In the genomic region with DNA sequence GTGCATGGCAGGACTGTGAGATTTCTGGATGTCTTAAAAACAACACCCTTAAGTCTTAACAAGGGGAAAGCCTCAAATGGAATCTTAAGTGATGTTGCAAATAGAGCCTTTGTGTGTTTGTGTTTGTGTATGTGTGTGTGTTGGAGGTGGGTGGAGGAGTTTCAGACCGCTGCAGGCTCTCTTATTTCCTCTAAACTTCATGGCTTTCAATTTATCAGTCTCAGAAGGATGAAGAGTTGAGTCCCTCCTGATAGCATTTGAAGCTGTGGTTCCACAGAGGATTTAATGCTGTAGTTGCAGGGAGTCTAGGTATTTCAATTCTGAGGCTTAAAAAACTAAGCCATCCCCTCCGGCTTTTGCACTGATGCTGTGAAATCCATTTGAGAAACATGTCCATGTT, we compare ENCODE assay signal across 1 cellular context.
TF ChIP-seq lines count a peak whose summit lies in the region.

No MANE protein-coding gene starts in this region.

TF ChIP-seq in WTC11, 78 proteins besides CTCF, POLR2A, EP300 and RAD21 (continued from another document):
- TF ChIP-seq, protein P1, sequence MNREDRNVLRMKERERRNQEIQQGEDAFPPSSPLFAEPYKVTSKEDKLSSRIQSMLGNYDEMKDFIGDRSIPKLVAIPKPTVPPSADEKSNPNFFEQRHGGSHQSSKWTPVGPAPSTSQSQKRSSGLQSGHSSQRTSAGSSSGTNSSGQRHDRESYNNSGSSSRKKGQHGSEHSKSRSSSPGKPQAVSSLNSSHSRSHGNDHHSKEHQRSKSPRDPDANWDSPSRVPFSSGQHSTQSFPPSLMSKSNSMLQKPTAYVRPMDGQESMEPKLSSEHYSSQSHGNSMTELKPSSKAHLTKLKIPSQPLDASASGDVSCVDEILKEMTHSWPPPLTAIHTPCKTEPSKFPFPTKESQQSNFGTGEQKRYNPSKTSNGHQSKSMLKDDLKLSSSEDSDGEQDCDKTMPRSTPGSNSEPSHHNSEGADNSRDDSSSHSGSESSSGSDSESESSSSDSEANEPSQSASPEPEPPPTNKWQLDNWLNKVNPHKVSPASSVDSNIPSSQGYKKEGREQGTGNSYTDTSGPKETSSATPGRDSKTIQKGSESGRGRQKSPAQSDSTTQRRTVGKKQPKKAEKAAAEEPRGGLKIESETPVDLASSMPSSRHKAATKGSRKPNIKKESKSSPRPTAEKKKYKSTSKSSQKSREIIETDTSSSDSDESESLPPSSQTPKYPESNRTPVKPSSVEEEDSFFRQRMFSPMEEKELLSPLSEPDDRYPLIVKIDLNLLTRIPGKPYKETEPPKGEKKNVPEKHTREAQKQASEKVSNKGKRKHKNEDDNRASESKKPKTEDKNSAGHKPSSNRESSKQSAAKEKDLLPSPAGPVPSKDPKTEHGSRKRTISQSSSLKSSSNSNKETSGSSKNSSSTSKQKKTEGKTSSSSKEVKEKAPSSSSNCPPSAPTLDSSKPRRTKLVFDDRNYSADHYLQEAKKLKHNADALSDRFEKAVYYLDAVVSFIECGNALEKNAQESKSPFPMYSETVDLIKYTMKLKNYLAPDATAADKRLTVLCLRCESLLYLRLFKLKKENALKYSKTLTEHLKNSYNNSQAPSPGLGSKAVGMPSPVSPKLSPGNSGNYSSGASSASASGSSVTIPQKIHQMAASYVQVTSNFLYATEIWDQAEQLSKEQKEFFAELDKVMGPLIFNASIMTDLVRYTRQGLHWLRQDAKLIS (CRISPR knock-in tag; IDR thresholded peaks at IDR 0.05; ENCODE audit: borderline replicate concordance): no peak
- TF ChIP-seq TCF7 (CRISPR knock-in tag; IDR thresholded peaks at IDR 0.05; ENCODE audit: low read depth): no peak
- TF ChIP-seq ZNF138 (CRISPR knock-in tag; conservative IDR thresholded peaks at IDR 0.05): no peak
